Comparison of ENCODE assay signal across 28 cellular contexts in genomic region chr3:148911173-148911572, GRCh38. TPM values are rescaled to one million over a fixed set of nuclear protein-coding genes. Genes with fewer than 3 reads are reported as not detected.
A peak's percentile ranks its signal among the peaks of the same experiment; 100 is the strongest.
DNase-seq lines count a peak whose midpoint lies in the region; ATAC-seq, FAIRE-seq and TF ChIP-seq lines count a peak whose summit lies in the region.
"Had no signal": no experiment of that assay in that cellular context is flagged by ENCODE, and none has a peak within 500 bp of the region (broad histone marks: within the 10 kb centered on the region; RNA-seq: fewer than 3 reads in every experiment).

No MANE protein-coding gene starts in this region.

- H3K9me3 Mint-ChIP-seq in activated naive CD4-positive, alpha-beta T cell treated with anti-CD3 and anti-CD28 coated beads, Interleukin-2, amount 10 ng/mL, durations not matched to agents 7 days and 5 days, result no peaks in the 10 kb centered on the region
- H3K9me3 Mint-ChIP-seq: activated B cell treated with CpG ODN at 0.5 μM for 24 hours; activated naive CD4-positive, alpha-beta T cell treated with anti-CD3 and anti-CD28 coated beads, Interleukin-2, amount 50 U/mL, for 72 hours; activated T-helper 1 cell treated with anti-CD3 and anti-CD28 coated beads, Interleukin-12 subunit alpha, Interleukin-12 subunit beta, Interleukin-2, Interleukin-4 antibody, amounts not matched to agents 30 ng/mL and 10 ng/mL and 1 ng/mL, durations not matched to agents 14 hours and 24 hours and 36 hours; nephron progenitor cell had no signal

- H3K4me3 Mint-ChIP-seq in activated naive CD4-positive, alpha-beta T cell treated with anti-CD3 and anti-CD28 coated beads, Interleukin-2, amount 10 ng/mL, durations not matched to agents 7 days and 5 days, result no peak overlapping the region
- H3K4me3 Mint-ChIP-seq: activated B cell treated with CpG ODN at 0.5 μM for 24 hours; activated T-helper 1 cell treated with anti-CD3 and anti-CD28 coated beads, Interleukin-12 subunit alpha, Interleukin-12 subunit beta, Interleukin-2, Interleukin-4 antibody, amounts not matched to agents 30 ng/mL and 10 ng/mL and 1 ng/mL, durations not matched to agents 14 hours and 24 hours and 36 hours; nephron progenitor cell had no signal

- FAIRE-seq in bronchial epithelial cell (lab: Jason Lieb, UNC), result no peak
- FAIRE-seq: astrocyte, endothelial cell of umbilical vein, pancreas had no signal

- no peaks in the 10 kb centered on the region for H3K27me3 ChIP-seq in bronchial epithelial cell (ENCODE audit: control insufficient read depth, insufficient read depth, low read length)
- H3K27me3 ChIP-seq: BLaER1 treated with 17β-estradiol and CSF1 and Interleukin-3, amounts not matched to agents 10 nM and 100 nM; pancreas; right lobe of liver had no signal

- no peak for ATAC-seq in HG03097 (IDR thresholded peaks at IDR 0.05; ENCODE audit: low FRiP score, unreplicated experiment)
- ATAC-seq: activated naive CD4-positive, alpha-beta T cell treated with anti-CD3 and anti-CD28 coated beads, Interleukin-2, amount 50 U/mL, for 72 hours; pancreas had no signal

- no peak overlapping the region for H3K27ac Mint-ChIP-seq in activated naive CD4-positive, alpha-beta T cell treated with anti-CD3 and anti-CD28 coated beads, Interleukin-2, amount 10 ng/mL, durations not matched to agents 7 days and 5 days
- H3K27ac Mint-ChIP-seq: activated B cell treated with CpG ODN at 0.5 μM for 24 hours; activated naive CD4-positive, alpha-beta T cell treated with anti-CD3 and anti-CD28 coated beads, Interleukin-2, amount 50 U/mL, for 72 hours; activated T-helper 1 cell treated with anti-CD3 and anti-CD28 coated beads, Interleukin-12 subunit alpha, Interleukin-12 subunit beta, Interleukin-2, Interleukin-4 antibody, amounts not matched to agents 30 ng/mL and 10 ng/mL and 1 ng/mL, durations not matched to agents 14 hours and 24 hours and 36 hours; nephron progenitor cell had no signal

- H3K4me1 Mint-ChIP-seq in activated naive CD4-positive, alpha-beta T cell treated with anti-CD3 and anti-CD28 coated beads, Interleukin-2, amount 10 ng/mL, durations not matched to agents 7 days and 5 days, result no peaks in the 10 kb centered on the region
- H3K4me1 Mint-ChIP-seq: activated B cell treated with CpG ODN at 0.5 μM for 24 hours, nephron progenitor cell had no signal

- DNase-seq in Daoy (ENCODE audit: low read depth), result peak; percentile 13
- peak; percentile 28 for DNase-seq in HT1080 (ENCODE audit: low read depth)
- peak; percentile 64 for DNase-seq in bronchial epithelial cell (ENCODE audit: low read depth)
- DNase-seq in kidney glomerular epithelial cell (lab: John Stamatoyannopoulos, UW), result peak; percentile 52
- DNase-seq in NCI-H187 (lab: John Stamatoyannopoulos, UW), result no peak
- DNase-seq in NCI-H510A treated with DMSO at 0.1 percent for 48 hours (lab: John Stamatoyannopoulos, UW), result no peak
- no peak for DNase-seq in activated naive CD4-positive, alpha-beta T cell treated with anti-CD3 and anti-CD28 coated beads, Interleukin-2, amount 10 ng/mL, durations not matched to agents 7 days and 5 days
- DNase-seq: activated B cell treated with CpG ODN at 0.5 μM for 24 hours; dorsolateral prefrontal cortex; NCI-H2029; NCI-H345; nephron progenitor cell; OCI-M1; pancreas; right lobe of liver; SHP77; stimulated activated CD4-positive, alpha-beta T cell treated with anti-CD3 and anti-CD28 coated beads, Interleukin-4, amount 100 ng/mL, for 4 hours; stimulated activated naive CD4-positive, alpha-beta T cell; T1000 had no signal

- CTCF ChIA-PET in activated naive CD4-positive, alpha-beta T cell treated with anti-CD3 and anti-CD28 coated beads, Interleukin-2, amount 10 ng/mL, durations not matched to agents 7 days and 5 days (lab: Charles Lee), result interaction anchor here (1.2 kb wide), 1 partner anchor 9 kb away, joined by 3 read pairs; no protein-coding TSS in a partner anchor

- TF ChIP-seq CTCF in bronchial epithelial cell (IDR thresholded peaks at IDR 0.05; ENCODE audit: insufficient read depth, low read length, severe bottlenecking), result no peak

- no peaks in the 10 kb centered on the region for H3K36me3 Mint-ChIP-seq in activated naive CD4-positive, alpha-beta T cell treated with anti-CD3 and anti-CD28 coated beads, Interleukin-2, amount 10 ng/mL, durations not matched to agents 7 days and 5 days
- H3K36me3 Mint-ChIP-seq: activated naive CD4-positive, alpha-beta T cell treated with anti-CD3 and anti-CD28 coated beads, Interleukin-2, amount 50 U/mL, for 72 hours had no signal

- H3K36me3 ChIP-seq in bronchial epithelial cell (ENCODE audit: control insufficient read depth, insufficient read depth, low read length), result no peaks in the 10 kb centered on the region
- H3K36me3 ChIP-seq: BLaER1 treated with 17β-estradiol and CSF1 and Interleukin-3, amounts not matched to agents 10 nM and 100 nM; pancreas; right lobe of liver; thoracic aorta had no signal

- H3K4me3 ChIP-seq in bronchial epithelial cell (ENCODE audit: low read depth, low read length), result no peak overlapping the region
- H3K4me3 ChIP-seq: BLaER1 treated with 17β-estradiol and CSF1 and Interleukin-3, amounts not matched to agents 10 nM and 100 nM; dorsolateral prefrontal cortex; pancreas; right lobe of liver; thoracic aorta had no signal

- H3K27me3 Mint-ChIP-seq in activated naive CD4-positive, alpha-beta T cell treated with anti-CD3 and anti-CD28 coated beads, Interleukin-2, amount 10 ng/mL, durations not matched to agents 7 days and 5 days, result peaks cover 4% of the 10 kb centered on the region

RNA-seq across cellular contexts. Expression of gene CPA3, which starts 46.1 kb away (rescaled TPM):
- total RNA-seq in Daoy (2014; rRNA removed; shearing (Covaris generic)), result not detected in 2 replicates
- not detected in 2 replicates for total RNA-seq in HT1080 (2014; rRNA removed; shearing (Covaris generic))
- polyA plus RNA-seq in HT1080 (2015; cell fraction: cytosol; rRNA removed), result not detected in 2 replicates
- polyA plus RNA-seq in HT1080 (2015; cell fraction: nucleus; rRNA removed), result not detected in 2 replicates
- not detected in 2 replicates for total RNA-seq in bronchial epithelial cell
- total RNA-seq: activated B cell treated with CpG ODN at 0.5 μM for 24 hours; activated T-helper 1 cell treated with anti-CD3 and anti-CD28 coated beads, Interleukin-12 subunit alpha, Interleukin-12 subunit beta, Interleukin-2, Interleukin-4 antibody, amounts not matched to agents 30 ng/mL and 10 ng/mL and 1 ng/mL, durations not matched to agents 14 hours and 24 hours and 36 hours; astrocyte; Caco-2 had no signal
- polyA plus RNA-seq: AG04450 had no signal

Comparison
In these comparisons a context has a peak if more than half of its experiments do, and no peak if none do; other contexts are left out.
1. DNase-seq: peak in Daoy (single experiment), HT1080 (single experiment), bronchial epithelial cell (single experiment) and kidney glomerular epithelial cell (single experiment); none in NCI-H187 (0 of 2), NCI-H510A treated with DMSO at 0.1 percent for 48 hours (single experiment) and activated naive CD4-positive, alpha-beta T cell treated with anti-CD3 and anti-CD28 coated beads, Interleukin-2, amount 10 ng/mL, durations not matched to agents 7 days and 5 days (single experiment).